Comparison of ENCODE assay signal across 15 cellular contexts in the genomic region with DNA sequence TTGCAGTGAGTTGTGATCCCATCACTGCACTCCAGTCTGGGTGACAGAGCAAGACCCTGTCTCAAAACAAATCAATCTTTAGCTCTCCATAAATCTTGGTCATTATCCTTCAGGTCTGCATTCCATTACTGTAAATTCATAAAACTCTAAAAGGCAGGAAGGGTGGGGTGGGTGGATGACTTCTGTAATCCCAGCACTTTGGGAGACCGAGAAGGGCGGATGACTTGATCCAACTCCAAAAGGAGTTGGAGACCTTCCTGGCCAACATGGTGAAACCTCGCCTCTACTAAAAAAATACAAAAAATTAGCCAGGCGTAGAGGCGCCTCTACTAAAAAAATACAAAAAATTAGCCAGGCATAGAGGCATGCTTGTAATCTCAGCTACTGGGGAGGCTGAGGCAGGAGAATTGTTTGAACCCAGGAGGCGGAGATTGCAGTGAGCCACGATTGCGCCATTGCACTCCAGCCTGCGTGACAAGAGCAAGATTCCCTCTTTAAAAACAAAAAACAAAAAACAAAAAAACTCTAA.
"Had no signal": no experiment of that assay in that cellular context is flagged by ENCODE, and none has a peak within 500 bp of the region (broad histone marks: within the 10 kb centered on the region; RNA-seq: fewer than 3 reads in every experiment).

No MANE protein-coding gene starts in this region.

- H3K27ac Mint-ChIP-seq: activated B cell treated with CpG ODN at 0.5 μM for 24 hours; stimulated activated naive CD8-positive, alpha-beta T cell treated with anti-CD3 and anti-CD28 coated beads, Interleukin-15, Interleukin-2, amounts not matched to agents 100 ng/mL and 50 ng/mL, for 24 hours had no signal

- H3K27me3 Mint-ChIP-seq: activated B cell treated with CpG ODN at 0.5 μM for 24 hours; stimulated activated naive CD8-positive, alpha-beta T cell treated with anti-CD3 and anti-CD28 coated beads, Interleukin-15, Interleukin-2, amounts not matched to agents 100 ng/mL and 50 ng/mL, for 24 hours had no signal

- ATAC-seq: gastroesophageal sphincter, heart left ventricle, left lung, psoas muscle, right cardiac atrium had no signal

- H3K9me3 Mint-ChIP-seq: activated B cell treated with CpG ODN at 0.5 μM for 24 hours; stimulated activated naive CD8-positive, alpha-beta T cell treated with anti-CD3 and anti-CD28 coated beads, Interleukin-15, Interleukin-2, amounts not matched to agents 100 ng/mL and 50 ng/mL, for 24 hours had no signal

- DNase-seq: activated B cell treated with CpG ODN at 0.5 μM for 24 hours; activated naive CD4-positive, alpha-beta T cell; aorta; cortex of kidney; effector CD4-positive, alpha-beta T cell; heart left ventricle; kidney; left lung; mammary epithelial cell; psoas muscle; right cardiac atrium; stimulated activated CD4-positive, alpha-beta T cell treated with anti-CD3 and anti-CD28 coated beads, Interleukin-15, amount 100 ng/mL, for 24 hours; stimulated activated CD4-positive, alpha-beta T cell treated with anti-CD3 and anti-CD28 coated beads, Interleukin-2, amount 100 ng/mL, for 48 hours had no signal

- H3K4me3 Mint-ChIP-seq: activated B cell treated with CpG ODN at 0.5 μM for 24 hours; stimulated activated naive CD8-positive, alpha-beta T cell treated with anti-CD3 and anti-CD28 coated beads, Interleukin-15, Interleukin-2, amounts not matched to agents 100 ng/mL and 50 ng/mL, for 24 hours had no signal
